ENCODE assay signal across 36 cellular contexts in the genomic region with DNA sequence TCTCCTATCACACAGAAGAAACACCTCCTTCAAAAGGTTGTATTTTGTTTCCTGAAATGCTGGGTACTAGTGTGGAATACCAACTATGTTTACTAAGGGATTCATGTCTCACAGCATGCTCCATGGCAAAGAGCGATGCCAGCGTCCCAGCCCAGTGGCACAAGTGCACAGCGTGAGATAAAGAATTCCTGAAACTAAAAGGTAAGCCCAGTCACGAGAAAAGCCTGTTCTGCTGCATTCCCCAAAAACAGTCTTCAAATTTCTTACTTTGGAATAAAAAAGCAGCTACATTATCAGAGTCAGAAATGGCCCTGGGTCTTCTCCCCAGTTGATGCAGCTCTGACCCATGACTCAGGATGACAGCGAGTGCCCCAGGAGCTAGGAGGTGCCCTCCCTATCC. TPM values are rescaled to one million over a fixed set of nuclear protein-coding genes. Genes with fewer than 3 reads are reported as not detected.
"Had no signal": no experiment of that assay in that cellular context is flagged by ENCODE, and none has a peak within 500 bp of the region (broad histone marks: within the 10 kb centered on the region; RNA-seq: fewer than 3 reads in every experiment).

No MANE protein-coding gene starts in this region.

- H3K9me3 Mint-ChIP-seq: activated CD4-positive, alpha-beta memory T cell treated with anti-CD3 and anti-CD28 coated beads for 36 hours; activated naive CD8-positive, alpha-beta T cell treated with anti-CD3 and anti-CD28 coated beads, Interleukin-2, amount 10 ng/mL, durations not matched to agents 7 days and 5 days had no signal

- H3K27me3 Mint-ChIP-seq: activated CD4-positive, alpha-beta memory T cell treated with anti-CD3 and anti-CD28 coated beads for 36 hours had no signal

- H3K4me2 ChIP-seq: KMS-11 had no signal

- H3K27ac Mint-ChIP-seq: activated CD4-positive, alpha-beta memory T cell treated with anti-CD3 and anti-CD28 coated beads for 36 hours; activated CD8-positive, alpha-beta memory T cell treated with anti-CD3 and anti-CD28 coated beads, Interleukin-2, amount 10 ng/mL, durations not matched to agents 7 days and 5 days; activated naive CD8-positive, alpha-beta T cell treated with anti-CD3 and anti-CD28 coated beads, Interleukin-2, amount 10 ng/mL, durations not matched to agents 7 days and 5 days had no signal

- H3K27me3 ChIP-seq: ascending aorta had no signal

- DNase-seq: activated CD4-positive, alpha-beta memory T cell treated with anti-CD3 and anti-CD28 coated beads for 36 hours; activated CD4-positive, alpha-beta T cell treated with anti-CD3 and anti-CD28 coated beads, Interleukin-2, amount 50 U/mL, for 1 hour; activated CD8-positive, alpha-beta memory T cell treated with anti-CD3 and anti-CD28 coated beads for 24 hours; activated CD8-positive, alpha-beta memory T cell treated with anti-CD3 and anti-CD28 coated beads, Interleukin-2, amount 10 ng/mL, durations not matched to agents 7 days and 5 days; activated CD8-positive, alpha-beta memory T cell treated with anti-CD3 and anti-CD28 coated beads, Interleukin-2, amount 50 U/mL, for 48 hours; activated effector memory CD4-positive, alpha-beta T cell treated with Interleukin-2 at 50 U/mL for 16 hours; activated naive CD4-positive, alpha-beta T cell; activated naive CD4-positive, alpha-beta T cell treated with anti-CD3 and anti-CD28 coated beads, Interleukin-2, amount 50 U/mL, for 16 hours; activated naive CD8-positive, alpha-beta T cell treated with anti-CD3 and anti-CD28 coated beads, Interleukin-2, amount 10 ng/mL, durations not matched to agents 7 days and 5 days; activated T-cell treated with anti-CD3 and anti-CD28 coated beads, Interleukin-2, amount 50 U/mL, for 48 hours; amygdala; NCI-H1092 treated with DMSO at 0.1 percent for 48 hours; NCI-H1417; NCI-H146; NCI-H187 treated with DMSO at 0.1 percent for 48 hours; NCI-H2081; NCI-H2171 treated with DMSO at 0.1 percent for 48 hours; NCI-H2227 treated with DMSO at 0.1 percent for 48 hours; NCI-H526; NCI-H748 treated with DMSO at 0.1 percent for 48 hours; SHP77; SJCRH30; T1000; WERI-Rb-1 had no signal

- H3K36me3 Mint-ChIP-seq: activated CD4-positive, alpha-beta memory T cell treated with anti-CD3 and anti-CD28 coated beads for 36 hours; activated CD8-positive, alpha-beta memory T cell treated with anti-CD3 and anti-CD28 coated beads, Interleukin-2, amount 10 ng/mL, durations not matched to agents 7 days and 5 days; activated naive CD8-positive, alpha-beta T cell treated with anti-CD3 and anti-CD28 coated beads, Interleukin-2, amount 10 ng/mL, durations not matched to agents 7 days and 5 days had no signal

- H3K9me3 ChIP-seq: ascending aorta, SJCRH30 had no signal

- H3K36me3 ChIP-seq: SJCRH30, WERI-Rb-1 had no signal

- ATAC-seq: activated CD8-positive, alpha-beta memory T cell treated with anti-CD3 and anti-CD28 coated beads, Interleukin-2, amount 10 ng/mL, durations not matched to agents 7 days and 5 days; Panc1 had no signal

- H3K27ac ChIP-seq: ascending aorta, KMS-11, SJCRH30, SK-N-MC, WERI-Rb-1 had no signal

- H3K4me3 Mint-ChIP-seq: activated CD4-positive, alpha-beta memory T cell treated with anti-CD3 and anti-CD28 coated beads for 36 hours; activated CD8-positive, alpha-beta memory T cell treated with anti-CD3 and anti-CD28 coated beads, Interleukin-2, amount 10 ng/mL, durations not matched to agents 7 days and 5 days; activated naive CD8-positive, alpha-beta T cell treated with anti-CD3 and anti-CD28 coated beads, Interleukin-2, amount 10 ng/mL, durations not matched to agents 7 days and 5 days had no signal

- H3K4me1 ChIP-seq: SJCRH30 had no signal

- H3K4me3 ChIP-seq: ascending aorta, SJCRH30, SK-N-MC had no signal

- H3K9ac ChIP-seq: KMS-11 had no signal

RNA-seq across cellular contexts. Expression of a gene that starts 53.1 kb away (rescaled TPM):
- total RNA-seq: activated CD4-positive, alpha-beta memory T cell treated with anti-CD3 and anti-CD28 coated beads for 36 hours; activated CD8-positive, alpha-beta memory T cell treated with anti-CD3 and anti-CD28 coated beads, Interleukin-2, amount 10 ng/mL, durations not matched to agents 7 days and 5 days; activated naive CD8-positive, alpha-beta T cell treated with anti-CD3 and anti-CD28 coated beads, Interleukin-2, amount 10 ng/mL, durations not matched to agents 7 days and 5 days; ascending aorta; cardiac septum; LHCN-M2; M059J; NCI-H460; OCI-LY7; RPMI7951; SJCRH30; T-helper 1 cell treated with Interleukin-12 subunit alpha and Interleukin-12 subunit beta and Interleukin-4 antibody, amounts not matched to agents 30 ng/mL and 1 ng/mL, for 36 hours; T-helper 2 cell treated with Interferon-gamma antibody and Interleukin-4, amounts not matched to agents 100 ng/mL and 5 ng/mL, for 36 hours had no signal
